Comparison of ENCODE assay signal across 20 cellular contexts in the genomic region with DNA sequence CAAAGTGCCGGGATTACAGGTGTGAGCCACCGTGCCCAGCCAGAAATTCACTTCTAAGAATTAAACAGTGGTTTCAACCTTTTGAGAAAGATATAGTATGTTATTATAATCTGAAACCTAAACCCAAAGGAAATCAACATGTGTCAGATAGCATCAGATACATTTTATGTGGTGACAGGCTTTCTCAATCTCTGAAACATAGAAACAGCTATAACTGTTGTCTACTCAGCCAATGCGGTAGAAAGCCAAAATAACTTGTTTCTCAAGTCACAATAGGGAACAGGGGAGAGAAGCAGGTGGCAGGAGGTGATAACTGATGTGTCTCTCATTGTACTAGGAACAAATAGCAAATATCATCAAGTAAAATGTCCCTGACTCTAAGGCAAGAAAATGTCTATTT. TPM values are rescaled to one million over a fixed set of nuclear protein-coding genes. Genes with fewer than 3 reads are reported as not detected.
DNase-seq lines count a peak whose midpoint lies in the region; ATAC-seq and TF ChIP-seq lines count a peak whose summit lies in the region.
"Had no signal": no experiment of that assay in that cellular context is flagged by ENCODE, and none has a peak within 500 bp of the region (broad histone marks: within the 10 kb centered on the region; RNA-seq: fewer than 3 reads in every experiment).

No MANE protein-coding gene starts in this region.

- no peak for ATAC-seq in CD4-positive, CD25-positive, alpha-beta regulatory T cell (ENCODE audit: low read depth in 2 of 2)
- ATAC-seq: HCT116 had no signal

- no peak overlapping the region for H3K4me3 ChIP-seq in CD4-positive, CD25-positive, alpha-beta regulatory T cell (ENCODE audit: low read depth, low read length)

- no peaks in the 10 kb centered on the region for H3K4me1 ChIP-seq in CD4-positive, CD25-positive, alpha-beta regulatory T cell (ENCODE audit: control insufficient read depth, insufficient read depth, low read length, poor library complexity, severe bottlenecking)

- peaks cover 11% of the 10 kb centered on the region for H3K4me1 Mint-ChIP-seq in activated CD4-positive, alpha-beta T cell treated with anti-CD3 and anti-CD28 coated beads, Interleukin-2, amount 10 ng/mL, durations not matched to agents 7 days and 5 days
- H3K4me1 Mint-ChIP-seq in CD4-positive, CD25-positive, alpha-beta regulatory T cell, result peaks cover 9 to 27% (median 18%) of the 10 kb centered on the region in 4 donors
- H3K4me1 Mint-ChIP-seq in immature natural killer cell (peaks cover 14 to 30% of the 10 kb centered on the region in 2 donors), mesothelial cell of epicardium (no peaks in the 10 kb centered on the region)

- no peak for DNase-seq in activated CD4-positive, alpha-beta T cell treated with anti-CD3 and anti-CD28 coated beads, Interleukin-2, amount 10 ng/mL, durations not matched to agents 7 days and 5 days
- no peak for DNase-seq in activated CD4-positive, alpha-beta T cell treated with anti-CD3 and anti-CD28 coated beads for 1 hour
- DNase-seq in CD4-positive, CD25-positive, alpha-beta regulatory T cell, result peak in 2 of 3 donors; percentile 13 to 37
- peak; percentile 56 for DNase-seq in OCI-M1 (lab: John Stamatoyannopoulos, UW)
- peak; percentile 22 to 39 (median 33) for DNase-seq in immature natural killer cell
- DNase-seq in mesothelial cell of epicardium (ENCODE audit: low spot score in 2 of 2, unreplicated experiment in 2 of 2), result no peak
- DNase-seq in caudate nucleus (lab: John Stamatoyannopoulos, UW), result no peak
- no peak for DNase-seq in SIG-M5 (lab: John Stamatoyannopoulos, UW)
- DNase-seq: AML-193, C1 segment of cervical spinal cord, EL, GF-D8, NCI-H1105, NCI-H1694, NCI-H2081, NCI-H2171, NCI-H524 treated with DMSO at 0.1 percent for 48 hours had no signal

- no peaks in the 10 kb centered on the region for H3K27me3 Mint-ChIP-seq in activated CD4-positive, alpha-beta T cell treated with anti-CD3 and anti-CD28 coated beads, Interleukin-2, amount 10 ng/mL, durations not matched to agents 7 days and 5 days
- H3K27me3 Mint-ChIP-seq in CD4-positive, CD25-positive, alpha-beta regulatory T cell, result no peaks in the 10 kb centered on the region
- peaks cover 0 to 1% (median 0%) of the 10 kb centered on the region in 3 donors for H3K27me3 Mint-ChIP-seq in immature natural killer cell (ENCODE audit: low read depth in 3 of 3)
- H3K27me3 Mint-ChIP-seq in mesothelial cell of epicardium (ENCODE audit: low read depth), result no peaks in the 10 kb centered on the region

- H3K27ac ChIP-seq in CD4-positive, CD25-positive, alpha-beta regulatory T cell (ENCODE audit: insufficient read depth, low read length, poor library complexity, severe bottlenecking), result peak overlapping the region; percentile 7
- no peak overlapping the region for H3K27ac ChIP-seq in caudate nucleus (ENCODE audit: low read depth, low read length)
- H3K27ac ChIP-seq: 22Rv1, KMS-11 had no signal

- peaks cover 60% of the 10 kb centered on the region for H3K36me3 Mint-ChIP-seq in activated CD4-positive, alpha-beta T cell treated with anti-CD3 and anti-CD28 coated beads, Interleukin-2, amount 10 ng/mL, durations not matched to agents 7 days and 5 days (ENCODE audit: low read depth)
- H3K36me3 Mint-ChIP-seq in CD4-positive, CD25-positive, alpha-beta regulatory T cell, result peaks cover 45% of the 10 kb centered on the region
- H3K36me3 Mint-ChIP-seq in immature natural killer cell (peaks cover 14 to 38% (median 16%) of the 10 kb centered on the region in 3 donors), mesothelial cell of epicardium (peaks cover 48% of the 10 kb centered on the region)

- H3K36me3 ChIP-seq in CD4-positive, CD25-positive, alpha-beta regulatory T cell (ENCODE audit: control insufficient read depth, insufficient read depth, low read length), result peaks cover 40% of the 10 kb centered on the region

- H3K27ac Mint-ChIP-seq in activated CD4-positive, alpha-beta T cell treated with anti-CD3 and anti-CD28 coated beads, Interleukin-2, amount 10 ng/mL, durations not matched to agents 7 days and 5 days, result peak overlapping the region; percentile 66
- peak overlapping the region in 2 of 3 donors; percentile 8 to 60 for H3K27ac Mint-ChIP-seq in CD4-positive, CD25-positive, alpha-beta regulatory T cell
- H3K27ac Mint-ChIP-seq in immature natural killer cell, result peak overlapping the region; percentile 65 to 90 (median 77)
- H3K27ac Mint-ChIP-seq in mesothelial cell of epicardium, result no peak overlapping the region

- H3K4me3 Mint-ChIP-seq in activated CD4-positive, alpha-beta T cell treated with anti-CD3 and anti-CD28 coated beads, Interleukin-2, amount 10 ng/mL, durations not matched to agents 7 days and 5 days, result no peak overlapping the region
- no peak overlapping the region for H3K4me3 Mint-ChIP-seq in CD4-positive, CD25-positive, alpha-beta regulatory T cell
- peak overlapping the region in 1 of 5 donors; percentile 27 for H3K4me3 Mint-ChIP-seq in immature natural killer cell
- no peak overlapping the region for H3K4me3 Mint-ChIP-seq in mesothelial cell of epicardium

- H3K9me3 Mint-ChIP-seq in activated CD4-positive, alpha-beta T cell treated with anti-CD3 and anti-CD28 coated beads, Interleukin-2, amount 10 ng/mL, durations not matched to agents 7 days and 5 days, result peaks cover 6% of the 10 kb centered on the region
- H3K9me3 Mint-ChIP-seq in CD4-positive, CD25-positive, alpha-beta regulatory T cell, result peaks cover 0 to 6% (median 0%) of the 10 kb centered on the region in 7 donors
- H3K9me3 Mint-ChIP-seq in immature natural killer cell, result no peaks in the 10 kb centered on the region
- H3K9me3 Mint-ChIP-seq in mesothelial cell of epicardium, result peaks cover 16% of the 10 kb centered on the region

- H3K27me3 ChIP-seq in CD4-positive, CD25-positive, alpha-beta regulatory T cell (ENCODE audit: control insufficient read depth, insufficient read depth, low read length), result no peaks in the 10 kb centered on the region

- CTCF ChIA-PET in activated CD4-positive, alpha-beta T cell treated with anti-CD3 and anti-CD28 coated beads, Interleukin-2, amount 10 ng/mL, durations not matched to agents 7 days and 5 days (lab: Charles Lee), result interaction anchor here (0.5 to 0.6 kb wide), 2 partner anchors 537 to 952 kb away, joined by 3 read pairs; no protein-coding TSS in a partner anchor

- no peaks in the 10 kb centered on the region for H3K9me3 ChIP-seq in CD4-positive, CD25-positive, alpha-beta regulatory T cell (ENCODE audit: control insufficient read depth in 2 of 2, low read length in 2 of 2)

- POLR2A ChIA-PET in activated CD4-positive, alpha-beta T cell treated with anti-CD3 and anti-CD28 coated beads, Interleukin-2, amount 10 ng/mL, durations not matched to agents 7 days and 5 days (lab: Charles Lee), result no interaction called here

- TF ChIP-seq CTCF in mesothelial cell of epicardium (IDR thresholded peaks at IDR 0.05; ENCODE audit: unreplicated experiment), result no peak

RNA-seq across cellular contexts. Expression of gene DENND6A, which starts 38.7 kb away (rescaled TPM):
- 10 to 100 TPM; 26.3 to 28.1 TPM for total RNA-seq in activated CD4-positive, alpha-beta T cell treated with anti-CD3 and anti-CD28 coated beads, Interleukin-2, amount 10 ng/mL, durations not matched to agents 7 days and 5 days
- 43.6 TPM for total RNA-seq in CD4-positive, CD25-positive, alpha-beta regulatory T cell
- polyA plus RNA-seq in CD4-positive, CD25-positive, alpha-beta regulatory T cell, result 10 to 100 TPM; 28.3 to 34.2 (median 31.6) TPM
- polyA plus RNA-seq in immature natural killer cell, result 10 to 100 TPM in 2 of 3 donors, 1 to 10 TPM in 1; 8.8 to 37.1 (median 27.5) TPM
- 41.8 to 52.0 TPM (median 42.0 TPM) in 3 replicates for total RNA-seq in mesothelial cell of epicardium

RNA-seq across cellular contexts. Expression of gene ARF4, which starts 57.1 kb away (rescaled TPM):
- total RNA-seq in activated CD4-positive, alpha-beta T cell treated with anti-CD3 and anti-CD28 coated beads, Interleukin-2, amount 10 ng/mL, durations not matched to agents 7 days and 5 days, result 10 to 100 TPM; 42.3 to 50.3 TPM
- total RNA-seq in CD4-positive, CD25-positive, alpha-beta regulatory T cell, result 84.6 TPM
- 100 to 1,000 TPM; 123 to 144 (median 132) TPM for polyA plus RNA-seq in CD4-positive, CD25-positive, alpha-beta regulatory T cell
- 100 to 1,000 TPM; 136 to 221 (median 158) TPM for polyA plus RNA-seq in immature natural killer cell
- 165 to 177 TPM (median 167 TPM) in 3 replicates for total RNA-seq in mesothelial cell of epicardium

Comparison
In these comparisons a context has a peak if more than half of its experiments do, and no peak if none do; other contexts are left out.
1. DNase-seq: peak in CD4-positive, CD25-positive, alpha-beta regulatory T cell (2 of 3), OCI-M1 (single experiment) and immature natural killer cell (3 of 3); none in activated CD4-positive, alpha-beta T cell treated with anti-CD3 and anti-CD28 coated beads, Interleukin-2, amount 10 ng/mL, durations not matched to agents 7 days and 5 days (single experiment), activated CD4-positive, alpha-beta T cell treated with anti-CD3 and anti-CD28 coated beads for 1 hour (single experiment), mesothelial cell of epicardium (0 of 2), caudate nucleus (0 of 61) and SIG-M5 (single experiment).